9 cellular contexts compared by ENCODE assay signal in the genomic region with DNA sequence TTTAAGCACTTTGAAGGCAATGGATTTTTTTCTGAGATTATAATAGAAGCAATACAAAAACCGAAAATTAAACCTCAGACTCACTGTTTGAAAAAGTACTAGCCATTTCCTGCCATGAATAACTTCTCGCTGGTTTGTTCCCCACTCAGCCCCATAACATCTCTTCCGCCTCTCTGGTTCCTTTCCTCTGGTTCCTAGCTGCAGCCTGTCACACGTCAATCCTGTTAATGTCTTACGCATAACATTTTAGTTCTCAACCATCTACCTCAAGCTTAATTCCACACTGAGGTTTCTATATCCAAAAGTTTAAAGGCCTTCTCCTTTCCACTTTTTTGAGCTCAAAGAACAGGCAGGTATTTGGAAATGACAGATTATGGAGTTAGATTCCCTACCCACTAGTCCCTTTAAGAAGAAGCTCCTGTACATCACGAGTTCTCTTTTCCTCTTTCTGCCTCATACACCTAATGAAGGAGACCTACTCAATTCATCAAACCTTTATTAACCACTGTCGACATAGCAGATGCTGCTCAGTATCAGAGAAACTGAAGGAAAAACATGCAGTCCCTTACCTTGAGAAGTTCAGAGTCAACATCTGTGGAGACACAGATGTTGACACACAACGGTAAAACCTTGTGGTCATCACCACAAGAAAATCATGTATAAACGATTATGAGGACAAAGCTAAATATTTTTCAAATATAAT.
A peak's percentile ranks its signal among the peaks of the same experiment; 100 is the strongest.
DNase-seq lines count a peak whose midpoint lies in the region; ATAC-seq, FAIRE-seq and TF ChIP-seq lines count a peak whose summit lies in the region.
"Had no signal": no experiment of that assay in that cellular context is flagged by ENCODE, and none has a peak within 500 bp of the region (broad histone marks: within the 10 kb centered on the region; RNA-seq: fewer than 3 reads in every experiment).

No MANE protein-coding gene starts in this region.

- no peak for FAIRE-seq in D721Med (lab: Jason Lieb, UNC)

- H3K9me3 Mint-ChIP-seq in activated naive CD8-positive, alpha-beta T cell treated with anti-CD3 and anti-CD28 coated beads, Interleukin-2, amount 10 ng/mL, durations not matched to agents 7 days and 5 days, result peaks cover 3% of the 10 kb centered on the region

- H3K4me1 Mint-ChIP-seq in activated naive CD8-positive, alpha-beta T cell treated with anti-CD3 and anti-CD28 coated beads, Interleukin-2, amount 10 ng/mL, durations not matched to agents 7 days and 5 days, result peaks cover 59% of the 10 kb centered on the region

- peaks cover 5 to 35% (median 20%) of the 10 kb centered on the region in 11 experiments; a peak in 18 of 22 replicates for H3K9me3 ChIP-seq in BLaER1 treated with 17β-estradiol and CSF1 and Interleukin-3, amounts not matched to agents 10 nM and 100 nM (replicated peaks in 1 of 11)
- H3K9me3 ChIP-seq: heart right ventricle had no signal

- H3K4me3 ChIP-seq in BLaER1 treated with 17β-estradiol and CSF1 and Interleukin-3, amounts not matched to agents 10 nM and 100 nM, result no peak overlapping the region
- H3K4me3 ChIP-seq: heart right ventricle had no signal

- peak overlapping the region; percentile 30 to 79 (median 52) for H3K4me2 ChIP-seq in BLaER1 treated with 17β-estradiol and CSF1 and Interleukin-3, amounts not matched to agents 10 nM and 100 nM

- peak overlapping the region; percentile 76 for H3K4me3 Mint-ChIP-seq in activated naive CD8-positive, alpha-beta T cell treated with anti-CD3 and anti-CD28 coated beads, Interleukin-2, amount 10 ng/mL, durations not matched to agents 7 days and 5 days

- H3K9ac ChIP-seq in BLaER1 treated with 17β-estradiol and CSF1 and Interleukin-3, amounts not matched to agents 10 nM and 100 nM, result peak overlapping the region in 4 of 11 experiments; percentile 25 to 51 (median 44); a peak in 6 of 22 replicates

- POLR2A ChIA-PET in activated naive CD8-positive, alpha-beta T cell treated with anti-CD3 and anti-CD28 coated beads, Interleukin-2, amount 10 ng/mL, durations not matched to agents 7 days and 5 days (lab: Charles Lee), result interaction anchor here (0.6 to 3.6 kb wide), 12 partner anchors 8 to 250 kb away, joined by 3 to 25 read pairs (median 4); a partner anchor contains a TSS

- H3K4me1 ChIP-seq in BLaER1 treated with 17β-estradiol and CSF1 and Interleukin-3, amounts not matched to agents 10 nM and 100 nM, result peaks cover 21 to 35% (median 26%) of the 10 kb centered on the region in 10 experiments

- H3K36me3 Mint-ChIP-seq in activated naive CD8-positive, alpha-beta T cell treated with anti-CD3 and anti-CD28 coated beads, Interleukin-2, amount 10 ng/mL, durations not matched to agents 7 days and 5 days, result peaks cover 39% of the 10 kb centered on the region

- no peaks in the 10 kb centered on the region for H3K27me3 Mint-ChIP-seq in activated naive CD8-positive, alpha-beta T cell treated with anti-CD3 and anti-CD28 coated beads, Interleukin-2, amount 10 ng/mL, durations not matched to agents 7 days and 5 days

- H3K27ac ChIP-seq in BLaER1 treated with 17β-estradiol and CSF1 and Interleukin-3, amounts not matched to agents 10 nM and 100 nM, result peak overlapping the region in 7 of 11 experiments; percentile 1 to 77 (median 65); a peak in 12 of 22 replicates

- ATAC-seq in GM19455 (IDR thresholded peaks at IDR 0.05; ENCODE audit: unreplicated experiment), result peak; percentile 57
- peak; percentile 63 for ATAC-seq in HG03457 (IDR thresholded peaks at IDR 0.05; ENCODE audit: unreplicated experiment)
- peak; percentile 74 for ATAC-seq in activated naive CD8-positive, alpha-beta T cell treated with anti-CD3 and anti-CD28 coated beads, Interleukin-2, amount 10 ng/mL, durations not matched to agents 7 days and 5 days (ENCODE audit: low read depth)

- TF ChIP-seq CTCF in D721Med (IDR thresholded peaks at IDR 0.05; ENCODE audit: insufficient read depth, missing control alignments), result no peak

- H3K27ac Mint-ChIP-seq in activated naive CD8-positive, alpha-beta T cell treated with anti-CD3 and anti-CD28 coated beads, Interleukin-2, amount 10 ng/mL, durations not matched to agents 7 days and 5 days, result peak overlapping the region; percentile 96

- H3K27me3 ChIP-seq in BLaER1 treated with 17β-estradiol and CSF1 and Interleukin-3, amounts not matched to agents 10 nM and 100 nM, result no peaks in the 10 kb centered on the region
- H3K27me3 ChIP-seq: heart right ventricle had no signal

- no peaks in the 10 kb centered on the region for H4K20me1 ChIP-seq in BLaER1 treated with 17β-estradiol and CSF1 and Interleukin-3, amounts not matched to agents 10 nM and 100 nM

- DNase-seq in activated naive CD8-positive, alpha-beta T cell treated with anti-CD3 and anti-CD28 coated beads, Interleukin-2, amount 10 ng/mL, durations not matched to agents 7 days and 5 days, result no peak
- DNase-seq in DMS 273 treated with DMSO at 0.1 percent for 48 hours (lab: John Stamatoyannopoulos, UW) (no peak), NCI-H1417 treated with DMSO at 0.1 percent for 48 hours (lab: John Stamatoyannopoulos, UW) (no peak), G401 (ENCODE audit: low spot score) (no peak), D721Med (ENCODE audit: insufficient read length, low spot score) (no peak)
- DNase-seq: heart right ventricle had no signal

- in situ Hi-C loops in G401 (cut with HindIII; ENCODE audit: low sequenced_read_pairs), result no loop called here

- H3K36me3 ChIP-seq in BLaER1 treated with 17β-estradiol and CSF1 and Interleukin-3, amounts not matched to agents 10 nM and 100 nM, result no peaks in the 10 kb centered on the region; a peak in 1 of 22 replicates
- H3K36me3 ChIP-seq: heart right ventricle had no signal
